1 cellular context compared by ENCODE assay signal in genomic region chr17:3762922-3763776, GRCh38.
TF ChIP-seq lines count a peak whose summit lies in the region.

No MANE protein-coding gene starts in this region.

TF ChIP-seq in H1, 55 proteins besides CTCF, POLR2A, EP300 and RAD21 (continued from another document):
- TF ChIP-seq CHD7 (IDR thresholded peaks at IDR 0.05; ENCODE audit: insufficient replicate concordance, low read length), result no peak
- no peak for TF ChIP-seq CTBP2 (IDR thresholded peaks at IDR 0.05; ENCODE audit: borderline replicate concordance, insufficient read depth, insufficient read length, low read length)
- no peak for TF ChIP-seq HDAC2 (IDR thresholded peaks at IDR 0.05; ENCODE audit: borderline replicate concordance in 1 of 2, low read depth in 2 of 2, low read length in 2 of 2)
- no peak for TF ChIP-seq EGR1 (IDR thresholded peaks at IDR 0.05; ENCODE audit: borderline replicate concordance, low read depth, low read length)
- TF ChIP-seq SAP30 (IDR thresholded peaks at IDR 0.05; ENCODE audit: insufficient read depth, insufficient replicate concordance, low read length), result no peak
- no peak for TF ChIP-seq EZH2 (IDR thresholded peaks at IDR 0.05; ENCODE audit: low read depth, low read length, severe bottlenecking)
- TF ChIP-seq ZNF274 (IDR thresholded peaks at IDR 0.05; ENCODE audit: borderline replicate concordance, extremely low read depth, low read length), result no peak
- TF ChIP-seq SIRT6 (IDR thresholded peaks at IDR 0.05; ENCODE audit: low read length), result no peak
- no peak for TF ChIP-seq CBX5 (IDR thresholded peaks at IDR 0.05; ENCODE audit: low read depth, low read length)
- no peak for TF ChIP-seq JUN (IDR thresholded peaks at IDR 0.05; ENCODE audit: low read depth, low read length)
- no peak for TF ChIP-seq RXRA (IDR thresholded peaks at IDR 0.05; ENCODE audit: insufficient read depth, low read depth, low read length)
- no peak for TF ChIP-seq BACH1 (IDR thresholded peaks at IDR 0.05; ENCODE audit: low read length)
- no peak for TF ChIP-seq ATF2 (IDR thresholded peaks at IDR 0.05; ENCODE audit: low read length)
- no peak for TF ChIP-seq SIN3A (conservative IDR thresholded peaks at IDR 0.05 in 1 of 2, IDR thresholded peaks at IDR 0.05 in 1 of 2; ENCODE audit: low read depth in 1 of 2, low read length in 2 of 2)
- TF ChIP-seq POLR2AphosphoS5 (IDR thresholded peaks at IDR 0.05; ENCODE audit: low read depth, low read length), result no peak
